Comparison of ENCODE assay signal across 1 cellular context in genomic region chr7:80095545-80095944, GRCh38.
TF ChIP-seq lines count a peak whose summit lies in the region.

No MANE protein-coding gene starts in this region.

TF ChIP-seq in SK-N-SH treated with all-trans-retinoic acid at 6 μM for 48 hours, 23 proteins besides CTCF, POLR2A, EP300 and RAD21 (continued from another document):
- TF ChIP-seq, protein P1, sequence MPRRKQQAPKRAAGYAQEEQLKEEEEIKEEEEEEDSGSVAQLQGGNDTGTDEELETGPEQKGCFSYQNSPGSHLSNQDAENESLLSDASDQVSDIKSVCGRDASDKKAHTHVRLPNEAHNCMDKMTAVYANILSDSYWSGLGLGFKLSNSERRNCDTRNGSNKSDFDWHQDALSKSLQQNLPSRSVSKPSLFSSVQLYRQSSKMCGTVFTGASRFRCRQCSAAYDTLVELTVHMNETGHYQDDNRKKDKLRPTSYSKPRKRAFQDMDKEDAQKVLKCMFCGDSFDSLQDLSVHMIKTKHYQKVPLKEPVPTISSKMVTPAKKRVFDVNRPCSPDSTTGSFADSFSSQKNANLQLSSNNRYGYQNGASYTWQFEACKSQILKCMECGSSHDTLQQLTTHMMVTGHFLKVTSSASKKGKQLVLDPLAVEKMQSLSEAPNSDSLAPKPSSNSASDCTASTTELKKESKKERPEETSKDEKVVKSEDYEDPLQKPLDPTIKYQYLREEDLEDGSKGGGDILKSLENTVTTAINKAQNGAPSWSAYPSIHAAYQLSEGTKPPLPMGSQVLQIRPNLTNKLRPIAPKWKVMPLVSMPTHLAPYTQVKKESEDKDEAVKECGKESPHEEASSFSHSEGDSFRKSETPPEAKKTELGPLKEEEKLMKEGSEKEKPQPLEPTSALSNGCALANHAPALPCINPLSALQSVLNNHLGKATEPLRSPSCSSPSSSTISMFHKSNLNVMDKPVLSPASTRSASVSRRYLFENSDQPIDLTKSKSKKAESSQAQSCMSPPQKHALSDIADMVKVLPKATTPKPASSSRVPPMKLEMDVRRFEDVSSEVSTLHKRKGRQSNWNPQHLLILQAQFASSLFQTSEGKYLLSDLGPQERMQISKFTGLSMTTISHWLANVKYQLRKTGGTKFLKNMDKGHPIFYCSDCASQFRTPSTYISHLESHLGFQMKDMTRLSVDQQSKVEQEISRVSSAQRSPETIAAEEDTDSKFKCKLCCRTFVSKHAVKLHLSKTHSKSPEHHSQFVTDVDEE (CRISPR knock-in tag; IDR thresholded peaks at IDR 0.05): no peak
- TF ChIP-seq ZFP30 (CRISPR knock-in tag; IDR thresholded peaks at IDR 0.05) (no peak), OSR1 (CRISPR knock-in tag; IDR thresholded peaks at IDR 0.05) (no peak), ZNF70 (CRISPR knock-in tag; IDR thresholded peaks at IDR 0.05) (no peak), ZFP3 (CRISPR knock-in tag; IDR thresholded peaks at IDR 0.05) (no peak)
